ENCODE assay signal across 8 cellular contexts in genomic region chr15:25850154-25851111, GRCh38. TPM values are rescaled to one million over a fixed set of nuclear protein-coding genes. Genes with fewer than 3 reads are reported as not detected.
DNase-seq lines count a peak whose midpoint lies in the region; TF ChIP-seq lines count a peak whose summit lies in the region.

No MANE protein-coding gene starts in this region.

- peaks cover 44% of the 10 kb centered on the region for H3K36me3 Mint-ChIP-seq in activated T-helper 2 cell treated with anti-CD3 and anti-CD28 coated beads, Interferon-gamma antibody, Interleukin-2, Interleukin-4, amounts not matched to agents 10 μg/mL and 5 μg/mL and 100 μg/mL, durations not matched to agents 14 hours and 24 hours and 36 hours (ENCODE audit: low read depth)

- no peaks in the 10 kb centered on the region for H3K27me3 ChIP-seq in parathyroid adenoma (ENCODE audit: control insufficient read depth, insufficient read depth, low read length)
- no peaks in the 10 kb centered on the region for H3K27me3 ChIP-seq in uterus

- H3K4me2 ChIP-seq in parathyroid adenoma (ENCODE audit: low read length), result peak overlapping the region; percentile 37

- POLR2A ChIA-PET in HEK293T (lab: Yijun Ruan, JAX), result no interaction called here

- H3K9ac ChIP-seq in parathyroid adenoma, result no peak overlapping the region

- peaks cover 8% of the 10 kb centered on the region for H3K4me1 ChIP-seq in parathyroid adenoma
- peaks cover 0 to 5% of the 10 kb centered on the region in 2 donors for H3K4me1 ChIP-seq in uterus

- peaks cover 82% of the 10 kb centered on the region for H3K4me1 Mint-ChIP-seq in activated T-helper 2 cell treated with anti-CD3 and anti-CD28 coated beads, Interferon-gamma antibody, Interleukin-2, Interleukin-4, amounts not matched to agents 10 μg/mL and 5 μg/mL and 100 μg/mL, durations not matched to agents 14 hours and 24 hours and 36 hours (ENCODE audit: low read depth)

- peak overlapping the region; percentile 99 for H3K27ac Mint-ChIP-seq in activated T-helper 2 cell treated with anti-CD3 and anti-CD28 coated beads, Interferon-gamma antibody, Interleukin-2, Interleukin-4, amounts not matched to agents 10 μg/mL and 5 μg/mL and 100 μg/mL, durations not matched to agents 14 hours and 24 hours and 36 hours

- CTCF ChIA-PET in HEK293T (lab: Yijun Ruan, JAX), result no interaction called here

- peak overlapping the region; percentile 25 for H3K4me3 ChIP-seq in parathyroid adenoma (ENCODE audit: low read depth, low read length)
- peak overlapping the region; percentile 21 to 47 for H3K4me3 ChIP-seq in uterus

- intact Hi-C loops in activated T-helper 2 cell treated with anti-CD3 and anti-CD28 coated beads, Interferon-gamma antibody, Interleukin-2, Interleukin-4, amounts not matched to agents 10 μg/mL and 5 μg/mL and 100 μg/mL, durations not matched to agents 14 hours and 24 hours and 36 hours (cut with micrococcal nuclease), result loop anchor here (1.0 to 2.0 kb wide), 4 partner anchors 9 to 60 kb away; no protein-coding TSS in a partner anchor
- intact Hi-C loops in uterus (cut with DNase I; ENCODE audit: low total_unique reads), result no loop called here

- H3K9me3 ChIP-seq in parathyroid adenoma (ENCODE audit: control insufficient read depth, low read length), result no peaks in the 10 kb centered on the region
- H3K9me3 ChIP-seq in uterus, result no peaks in the 10 kb centered on the region

- DNase-seq in EH (ENCODE audit: low read depth) (peak; percentile 92), HEK293T (ENCODE audit: extremely low spot score) (peak; percentile 34), NOMO-1 (lab: John Stamatoyannopoulos, UW; ENCODE audit: unreplicated experiment in 2 of 2) (peak; percentile 93 to 95), germinal center (ENCODE audit: low spot score) (peak; percentile 48), uterus (peak; percentile 44 to 66), NCI-H146 (lab: John Stamatoyannopoulos, UW) (no peak)
- peak; percentile 60 for DNase-seq in activated T-helper 2 cell treated with anti-CD3 and anti-CD28 coated beads, Interferon-gamma antibody, Interleukin-2, Interleukin-4, amounts not matched to agents 10 μg/mL and 5 μg/mL and 100 μg/mL, durations not matched to agents 14 hours and 24 hours and 36 hours (ENCODE audit: low spot score)

- H2AFZ ChIP-seq in parathyroid adenoma, result peak overlapping the region; percentile 58

- peaks cover 3% of the 10 kb centered on the region for H3K79me2 ChIP-seq in parathyroid adenoma

- H3K27ac ChIP-seq in parathyroid adenoma (peak overlapping the region; percentile 59), uterus (peak overlapping the region; percentile 64 to 69)

- peaks cover 2% of the 10 kb centered on the region for H3K9me3 Mint-ChIP-seq in activated T-helper 2 cell treated with anti-CD3 and anti-CD28 coated beads, Interferon-gamma antibody, Interleukin-2, Interleukin-4, amounts not matched to agents 10 μg/mL and 5 μg/mL and 100 μg/mL, durations not matched to agents 14 hours and 24 hours and 36 hours

- H3K36me3 ChIP-seq in parathyroid adenoma (ENCODE audit: control insufficient read depth, insufficient read depth, low read length), result no peaks in the 10 kb centered on the region
- no peaks in the 10 kb centered on the region for H3K36me3 ChIP-seq in uterus

- TF ChIP-seq POLR2A in uterus (IDR thresholded peaks at IDR 0.05), result no peak

- TF ChIP-seq CTCF in parathyroid adenoma (IDR thresholded peaks at IDR 0.05), result no peak
- no peak for TF ChIP-seq CTCF in uterus (IDR thresholded peaks at IDR 0.05)

- peak overlapping the region; percentile 92 for H3K4me3 Mint-ChIP-seq in activated T-helper 2 cell treated with anti-CD3 and anti-CD28 coated beads, Interferon-gamma antibody, Interleukin-2, Interleukin-4, amounts not matched to agents 10 μg/mL and 5 μg/mL and 100 μg/mL, durations not matched to agents 14 hours and 24 hours and 36 hours (ENCODE audit: low read depth)

- no peaks in the 10 kb centered on the region for H3K27me3 Mint-ChIP-seq in activated T-helper 2 cell treated with anti-CD3 and anti-CD28 coated beads, Interferon-gamma antibody, Interleukin-2, Interleukin-4, amounts not matched to agents 10 μg/mL and 5 μg/mL and 100 μg/mL, durations not matched to agents 14 hours and 24 hours and 36 hours (ENCODE audit: low read depth)

TF ChIP-seq in HEK293T, 16 proteins besides CTCF, POLR2A, EP300 and RAD21:
- no peak for TF ChIP-seq BHLHE40 (IDR thresholded peaks at IDR 0.05; ENCODE audit: borderline replicate concordance)
- no peak for TF ChIP-seq SUZ12 (IDR thresholded peaks at IDR 0.05)
- TF ChIP-seq LEF1 (IDR thresholded peaks at IDR 0.05; ENCODE audit: borderline replicate concordance), result no peak
- no peak for TF ChIP-seq FOXM1 (IDR thresholded peaks at IDR 0.05; ENCODE audit: borderline replicate concordance)
- no peak for TF ChIP-seq CTBP1 (IDR thresholded peaks at IDR 0.05; ENCODE audit: borderline replicate concordance)
- no peak for TF ChIP-seq NFRKB (IDR thresholded peaks at IDR 0.05)
- no peak for TF ChIP-seq SP1 (IDR thresholded peaks at IDR 0.05)

RNA-seq across cellular contexts. Expression of gene ATP10A, which starts 12.7 kb away (rescaled TPM):
- 40.1 and 44.4 TPM in 2 replicates for total RNA-seq in activated T-helper 2 cell treated with anti-CD3 and anti-CD28 coated beads, Interferon-gamma antibody, Interleukin-2, Interleukin-4, amounts not matched to agents 10 μg/mL and 5 μg/mL and 100 μg/mL, durations not matched to agents 14 hours and 24 hours and 36 hours
- 1 to 10 TPM in 3 of 4 donors, under 1 TPM in 1; 0.29 to 3.8 (median 2.5) TPM for total RNA-seq in uterus
